In the genomic region with DNA sequence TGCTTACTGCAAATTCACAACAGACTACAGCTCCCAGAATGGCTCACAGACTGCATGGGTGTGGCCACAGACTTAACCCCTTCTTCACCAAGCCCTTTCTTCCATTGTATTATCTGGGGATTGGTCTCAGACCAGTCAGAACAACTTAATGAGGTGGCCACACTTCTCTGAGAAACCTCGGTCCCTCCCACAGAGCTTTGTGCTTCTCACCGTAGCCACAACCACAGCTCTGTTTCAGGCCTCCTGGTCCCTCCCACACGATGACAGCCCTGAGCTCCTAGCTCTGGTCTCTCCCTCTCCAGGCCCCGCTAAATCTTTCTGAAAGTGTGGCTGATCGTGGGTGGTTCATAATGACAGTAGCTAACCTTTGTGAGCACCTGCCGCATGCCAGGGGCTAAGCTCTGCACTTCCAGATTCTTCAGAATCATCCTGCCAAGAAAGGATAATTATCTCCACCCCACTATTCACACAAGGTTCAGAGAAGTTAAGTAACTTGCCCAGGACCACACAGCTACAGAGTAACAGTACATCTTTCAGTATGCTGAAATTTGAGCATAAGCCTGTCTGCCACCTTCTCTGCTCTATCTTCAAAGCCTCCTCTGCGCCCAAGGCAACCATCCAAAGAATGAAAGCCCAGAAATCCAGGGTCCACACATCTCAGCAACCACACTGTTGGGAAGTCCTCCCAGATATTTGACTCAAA, we compare ENCODE assay signal across 9 cellular contexts. TPM values are rescaled to one million over a fixed set of nuclear protein-coding genes. Genes with fewer than 3 reads are reported as not detected.
A peak's percentile ranks its signal among the peaks of the same experiment; 100 is the strongest.
DNase-seq lines count a peak whose midpoint lies in the region; ATAC-seq, FAIRE-seq and TF ChIP-seq lines count a peak whose summit lies in the region.
"Had no signal": no experiment of that assay in that cellular context is flagged by ENCODE, and none has a peak within 500 bp of the region (broad histone marks: within the 10 kb centered on the region; RNA-seq: fewer than 3 reads in every experiment).

No MANE protein-coding gene starts in this region.

- peak; percentile 61 to 67 for DNase-seq in stimulated activated CD4-positive, alpha-beta T cell treated with anti-CD3 and anti-CD28 coated beads, Interleukin-15, amount 100 ng/mL, for 48 hours (ENCODE audit: low read depth in 2 of 2)
- DNase-seq in stimulated activated CD4-positive, alpha-beta T cell treated with anti-CD3 and anti-CD28 coated beads, Interleukin-12 subunit alpha, Interleukin-12 subunit beta, amount 100 ng/mL, for 4 hours: no peak
- no peak for DNase-seq in activated T-cell treated with anti-CD3 and anti-CD28 coated beads, Interleukin-2, amount 50 U/mL, for 4 hours
- DNase-seq in Caco-2 (no peak), smooth muscle cell (lab: John Stamatoyannopoulos, UW; ENCODE audit: unreplicated experiment) (no peak), kidney (no peak), SJCRH30 (no peak)
- DNase-seq: MG63 had no signal

- H3K4me2 ChIP-seq in smooth muscle cell: no peak overlapping the region

- peaks cover 79% of the 10 kb centered on the region for H3K27me3 Mint-ChIP-seq in activated T-cell treated with anti-CD3 and anti-CD28 coated beads, Interleukin-2, amount 50 U/mL, for 4 hours (ENCODE audit: low read depth)
- peaks cover 25% of the 10 kb centered on the region for H3K27me3 Mint-ChIP-seq in Caco-2 (ENCODE audit: insufficient read depth, unreplicated experiment)

- no peaks in the 10 kb centered on the region for H3K36me3 Mint-ChIP-seq in activated T-cell treated with anti-CD3 and anti-CD28 coated beads, Interleukin-2, amount 50 U/mL, for 4 hours (ENCODE audit: insufficient read depth)
- H3K36me3 Mint-ChIP-seq in Caco-2 (ENCODE audit: insufficient read depth, unreplicated experiment): peaks cover 7% of the 10 kb centered on the region

- WGBS in smooth muscle cell (ENCODE audit: low lambda C conversion rate): 60% methylated on average over 7 of the region's 7 CpGs

- H3K4me3 Mint-ChIP-seq in activated T-cell treated with anti-CD3 and anti-CD28 coated beads, Interleukin-2, amount 50 U/mL, for 4 hours: no peak overlapping the region
- no peak overlapping the region for H3K4me3 Mint-ChIP-seq in Caco-2 (ENCODE audit: unreplicated experiment)

- no peaks in the 10 kb centered on the region for H3F3A ChIP-seq in smooth muscle cell (ENCODE audit: low read depth)

- H3K27me3 ChIP-seq in Caco-2 (replicated peaks; ENCODE audit: control insufficient read depth, insufficient read depth, low read length) (no peaks in the 10 kb centered on the region; the same call in 1 of the 2 replicates), smooth muscle cell (ENCODE audit: low read depth) (peaks cover 23% of the 10 kb centered on the region), SJCRH30 (no peaks in the 10 kb centered on the region)

- peak; percentile 83 for ATAC-seq in HG03045 (IDR thresholded peaks at IDR 0.05; ENCODE audit: unreplicated experiment)
- peak; percentile 87 to 93 for ATAC-seq in activated T-cell treated with anti-CD3 and anti-CD28 coated beads, Interleukin-2, amount 50 U/mL, for 4 hours

- no peak for FAIRE-seq in kidney (lab: Jason Lieb, UNC)

- CTCF ChIA-PET in Caco-2 (lab: Charles Lee): interaction anchor here (0.6 to 3.1 kb wide), 6 partner anchors 11 to 143 kb away, joined by 3 to 15 read pairs (median 3); no protein-coding TSS in a partner anchor

- H3K9me3 Mint-ChIP-seq in activated T-cell treated with anti-CD3 and anti-CD28 coated beads, Interleukin-2, amount 50 U/mL, for 4 hours: peaks cover 8% of the 10 kb centered on the region
- peaks cover 8% of the 10 kb centered on the region for H3K9me3 Mint-ChIP-seq in Caco-2 (ENCODE audit: unreplicated experiment)

- H3K79me2 ChIP-seq in smooth muscle cell (ENCODE audit: low read depth): no peaks in the 10 kb centered on the region

- H3K36me3 ChIP-seq in Caco-2 (ENCODE audit: control insufficient read depth, insufficient read depth, low read length): no peaks in the 10 kb centered on the region
- H3K36me3 ChIP-seq in smooth muscle cell (ENCODE audit: low read depth): no peaks in the 10 kb centered on the region
- H3K36me3 ChIP-seq in kidney (ENCODE audit: control insufficient read depth in 1 of 2, insufficient read depth in 2 of 2, low read length in 2 of 2): no peaks in the 10 kb centered on the region
- H3K36me3 ChIP-seq in SJCRH30: no peaks in the 10 kb centered on the region
- H3K36me3 ChIP-seq: MG63 had no signal

- H3K4me1 ChIP-seq in Caco-2 (no peaks in the 10 kb centered on the region), smooth muscle cell (ENCODE audit: low read depth) (peaks cover 9% of the 10 kb centered on the region), kidney (ENCODE audit: control insufficient read depth in 1 of 2, insufficient read depth in 1 of 2, low read depth in 1 of 2, low read length in 2 of 2) (no peaks in the 10 kb centered on the region), SJCRH30 (no peaks in the 10 kb centered on the region)

- H3K9ac ChIP-seq in smooth muscle cell (ENCODE audit: low read depth): no peak overlapping the region
- H3K9ac ChIP-seq in kidney (ENCODE audit: low read length in 2 of 2): no peak overlapping the region

- TF ChIP-seq CTCF in Caco-2 (IDR thresholded peaks at IDR 0.05; ENCODE audit: insufficient read depth in 1 of 2, low read depth in 1 of 2, low read length in 1 of 2, severe bottlenecking in 1 of 2, unreplicated experiment in 1 of 2): no peak
- TF ChIP-seq CTCF in smooth muscle cell (IDR thresholded peaks at IDR 0.05; ENCODE audit: borderline replicate concordance, insufficient read depth, poor library complexity, severe bottlenecking): no peak
- TF ChIP-seq CTCF in kidney (IDR thresholded peaks at IDR 0.05; ENCODE audit: borderline replicate concordance, extremely low read depth, insufficient read depth): no peak

- BruUV-seq in Caco-2 (replicated peaks; lab: Mats Ljungman, UMichigan): no TSS peak

- no peak overlapping the region for H2AFZ ChIP-seq in smooth muscle cell (ENCODE audit: low read depth)

- H3K4me1 Mint-ChIP-seq in activated T-cell treated with anti-CD3 and anti-CD28 coated beads, Interleukin-2, amount 50 U/mL, for 4 hours (ENCODE audit: low read depth): peaks cover 6% of the 10 kb centered on the region
- no peaks in the 10 kb centered on the region for H3K4me1 Mint-ChIP-seq in Caco-2 (ENCODE audit: low read depth, unreplicated experiment)

- no peaks in the 10 kb centered on the region for H4K20me1 ChIP-seq in smooth muscle cell (ENCODE audit: low read depth)

- H3K9me3 ChIP-seq in Caco-2 (peaks cover 9% of the 10 kb centered on the region; the same call in 1 of the 2 replicates), smooth muscle cell (replicated peaks; ENCODE audit: low read depth) (no peaks in the 10 kb centered on the region), kidney (ENCODE audit: control insufficient read depth in 1 of 2, low read length in 2 of 2) (peaks cover 0 to 12% of the 10 kb centered on the region in 2 donors), SJCRH30 (replicated peaks) (no peaks in the 10 kb centered on the region; the same call in 1 of the 2 replicates)

- intact Hi-C loops in Caco-2 (cut with micrococcal nuclease; ENCODE audit: unreplicated experiment): no loop called here
- intact Hi-C loops in kidney (cut with DNase I): no loop called here

- POLR2A ChIA-PET in Caco-2 (lab: Charles Lee): no interaction called here

- H3K4me3 ChIP-seq in Caco-2 (ENCODE audit: low read depth, low read length) (no peak overlapping the region), smooth muscle cell (no peak overlapping the region), kidney (ENCODE audit: low read length in 2 of 2) (no peak overlapping the region), SJCRH30 (no peak overlapping the region)
- H3K4me3 ChIP-seq: MG63 had no signal

- no peak overlapping the region for H3K27ac ChIP-seq in smooth muscle cell (ENCODE audit: low read depth)
- no peak overlapping the region for H3K27ac ChIP-seq in kidney (ENCODE audit: low read depth in 2 of 2, low read length in 2 of 2)
- no peak overlapping the region for H3K27ac ChIP-seq in SJCRH30

- H3K27ac Mint-ChIP-seq in Caco-2 (ENCODE audit: unreplicated experiment): no peak overlapping the region

RNA-seq across cellular contexts. Expression of a gene that starts 5.4 kb away (rescaled TPM):
- total RNA-seq in activated T-cell treated with anti-CD3 and anti-CD28 coated beads, Interleukin-2, amount 50 U/mL, for 4 hours: under 1 TPM; 0.53 to 0.71 (median 0.60) TPM
- total RNA-seq in Caco-2 (2022) (1.2 and 1.4 TPM in 2 replicates), smooth muscle cell (not detected in 2 replicates), kidney (42.0 TPM)
- polyA plus RNA-seq in smooth muscle cell (1.0 TPM in 2 replicates), kidney (ENCODE audit: insufficient read depth, low read depth, low replicate concordance) (12.6 TPM)
- 0.15 and 0.24 TPM in 2 replicates for total RNA-seq in SJCRH30 (2014; rRNA removed; shearing (Covaris generic))

Comparison
In these comparisons a context has a peak if more than half of its experiments do, and no peak if none do; other contexts are left out.
1. DNase-seq: peak in stimulated activated CD4-positive, alpha-beta T cell treated with anti-CD3 and anti-CD28 coated beads, Interleukin-15, amount 100 ng/mL, for 48 hours (2 of 2); none in stimulated activated CD4-positive, alpha-beta T cell treated with anti-CD3 and anti-CD28 coated beads, Interleukin-12 subunit alpha, Interleukin-12 subunit beta, amount 100 ng/mL, for 4 hours (single experiment), activated T-cell treated with anti-CD3 and anti-CD28 coated beads, Interleukin-2, amount 50 U/mL, for 4 hours (single experiment), Caco-2 (0 of 2), smooth muscle cell (single experiment), kidney (single experiment) and SJCRH30 (0 of 2).
2. RNA of a gene that starts 5.4 kb away (total RNA-seq): 42.0 TPM in kidney (single experiment); 1.2 to 1.4 TPM in Caco-2, 0.53 to 0.71 TPM in activated T-cell treated with anti-CD3 and anti-CD28 coated beads, Interleukin-2, amount 50 U/mL, for 4 hours, 0.15 to 0.24 TPM in SJCRH30 and not detected in smooth muscle cell; every median in the first group is over 10 times any median in the second.